23 cellular contexts compared by ENCODE assay signal in the genomic region with DNA sequence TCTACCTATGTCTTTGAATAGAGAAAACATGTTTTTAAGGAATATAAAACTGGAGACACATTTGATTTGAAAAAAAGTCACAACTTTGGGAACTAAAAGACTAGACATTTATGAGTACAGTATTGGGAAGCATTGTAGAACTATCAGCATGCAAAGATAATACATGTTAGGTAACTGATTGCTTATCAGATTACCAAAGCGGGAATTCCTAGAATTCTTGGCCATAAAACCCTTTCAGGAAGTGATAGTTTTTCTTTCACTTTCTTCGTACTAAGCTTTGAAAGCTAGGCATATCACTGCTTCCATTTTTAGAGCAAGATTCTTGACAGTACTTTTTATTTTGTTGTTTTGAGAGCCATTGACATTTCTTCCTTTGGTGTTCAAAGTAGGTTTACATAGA.
DNase-seq lines count a peak whose midpoint lies in the region; TF ChIP-seq lines count a peak whose summit lies in the region.
"Had no signal": no experiment of that assay in that cellular context is flagged by ENCODE, and none has a peak within 500 bp of the region (broad histone marks: within the 10 kb centered on the region; RNA-seq: fewer than 3 reads in every experiment).

No MANE protein-coding gene starts in this region.

- H3K27me3 Mint-ChIP-seq in mesothelial cell of epicardium (ENCODE audit: low read depth) (no peaks in the 10 kb centered on the region), progenitor cell of endocrine pancreas (no peaks in the 10 kb centered on the region)
- H3K27me3 Mint-ChIP-seq: activated B cell treated with CpG ODN at 0.5 μM for 24 hours; activated CD4-positive, alpha-beta memory T cell treated with anti-CD3 and anti-CD28 coated beads for 36 hours; naive B cell had no signal

- H3K4me1 ChIP-seq in HEK293 (ENCODE audit: control insufficient read depth, insufficient read depth, low read length) = no peaks in the 10 kb centered on the region
- H3K4me1 ChIP-seq in adipocyte (ENCODE audit: control insufficient read depth, insufficient read depth, low read length) = peaks cover 11% of the 10 kb centered on the region
- no peaks in the 10 kb centered on the region for H3K4me1 ChIP-seq in ovary (ENCODE audit: insufficient read depth)
- H3K4me1 ChIP-seq in suprapubic skin = no peaks in the 10 kb centered on the region
- H3K4me1 ChIP-seq: gastroesophageal sphincter, pancreas, right lobe of liver, uterus had no signal

- DNase-seq in adipocyte (ENCODE audit: low read depth) (no peak), mesothelial cell of epicardium (ENCODE audit: low spot score in 2 of 2, unreplicated experiment in 2 of 2) (no peak), ovary (no peak), GM13977 (ENCODE audit: low spot score) (no peak), progenitor cell of endocrine pancreas (ENCODE audit: low spot score, unreplicated experiment) (no peak), suprapubic skin (ENCODE audit: low spot score in 2 of 2) (no peak)
- DNase-seq: activated B cell treated with CpG ODN at 0.5 μM for 24 hours; activated CD4-positive, alpha-beta memory T cell treated with anti-CD3 and anti-CD28 coated beads for 36 hours; activated effector memory CD4-positive, alpha-beta T cell treated with Interleukin-2 at 50 U/mL for 16 hours; brain microvascular endothelial cell; CD8-positive, alpha-beta T cell; DMS79; effector memory CD4-positive, alpha-beta T cell; naive B cell; NCI-H524; pancreas; right lobe of liver; RPMI8226; uterus had no signal

- TF ChIP-seq POLR2A in ovary (IDR thresholded peaks at IDR 0.05) (no peak), suprapubic skin (IDR thresholded peaks at IDR 0.05) (no peak)

- H3K4me3 Mint-ChIP-seq in mesothelial cell of epicardium = no peak overlapping the region
- H3K4me3 Mint-ChIP-seq in progenitor cell of endocrine pancreas (ENCODE audit: low read depth) = no peak overlapping the region
- H3K4me3 Mint-ChIP-seq: activated B cell treated with CpG ODN at 0.5 μM for 24 hours; activated CD4-positive, alpha-beta memory T cell treated with anti-CD3 and anti-CD28 coated beads for 36 hours; CD8-positive, alpha-beta T cell; naive B cell had no signal

- H3K9me3 Mint-ChIP-seq in mesothelial cell of epicardium (no peaks in the 10 kb centered on the region), progenitor cell of endocrine pancreas (ENCODE audit: low read depth) (no peaks in the 10 kb centered on the region)
- H3K9me3 Mint-ChIP-seq: activated B cell treated with CpG ODN at 0.5 μM for 24 hours; activated CD4-positive, alpha-beta memory T cell treated with anti-CD3 and anti-CD28 coated beads for 36 hours; CD8-positive, alpha-beta T cell had no signal

- no peaks in the 10 kb centered on the region for H3K36me3 ChIP-seq in HEK293 (ENCODE audit: control insufficient read depth in 2 of 2, insufficient read depth in 1 of 2, low read length in 2 of 2)
- H3K36me3 ChIP-seq in adipocyte (ENCODE audit: control insufficient read depth, insufficient read depth, low read length, severe bottlenecking) = no peaks in the 10 kb centered on the region
- H3K36me3 ChIP-seq in ovary = no peaks in the 10 kb centered on the region
- no peaks in the 10 kb centered on the region for H3K36me3 ChIP-seq in suprapubic skin
- H3K36me3 ChIP-seq: brain microvascular endothelial cell, esophagus muscularis mucosa, gastroesophageal sphincter, pancreas, right lobe of liver, uterus had no signal

- TF ChIP-seq EP300 in ovary (IDR thresholded peaks at IDR 0.05) (no peak), suprapubic skin (IDR thresholded peaks at IDR 0.05) (no peak)

- in situ Hi-C loops in GM13977 (cut with MboI; ENCODE audit: low pct_unique_long_range_greater_than_20kb, low sequenced_read_pairs, unreplicated experiment) = no loop called here

- no peak overlapping the region for H3K9ac ChIP-seq in adipocyte (ENCODE audit: low read length)

- no peaks in the 10 kb centered on the region for H3K9me3 ChIP-seq in HEK293 (ENCODE audit: control insufficient read depth, insufficient read depth, low read depth, low read length)
- H3K9me3 ChIP-seq in adipocyte (ENCODE audit: control insufficient read depth, low read length) = no peaks in the 10 kb centered on the region
- no peaks in the 10 kb centered on the region for H3K9me3 ChIP-seq in ovary
- no peaks in the 10 kb centered on the region for H3K9me3 ChIP-seq in suprapubic skin
- H3K9me3 ChIP-seq: esophagus muscularis mucosa, gastroesophageal sphincter, pancreas, right lobe of liver, uterus had no signal

- 33 to 52% (median 44%) methylated on average over 2 of the region's 2 CpGs for WGBS in ovary, 3 donors
- WGBS in suprapubic skin = 24% methylated on average over 2 of the region's 2 CpGs

- H3K36me3 Mint-ChIP-seq in mesothelial cell of epicardium (no peaks in the 10 kb centered on the region), progenitor cell of endocrine pancreas (ENCODE audit: insufficient read depth) (no peaks in the 10 kb centered on the region)
- H3K36me3 Mint-ChIP-seq: activated CD4-positive, alpha-beta memory T cell treated with anti-CD3 and anti-CD28 coated beads for 36 hours; CD8-positive, alpha-beta T cell; naive B cell had no signal

- H3K27ac ChIP-seq in HEK293 (ENCODE audit: extremely low read depth, low read depth, low read length) (no peak overlapping the region), ovary (no peak overlapping the region), suprapubic skin (no peak overlapping the region)
- H3K27ac ChIP-seq: brain microvascular endothelial cell, esophagus muscularis mucosa, gastroesophageal sphincter, HL-60, pancreas, right lobe of liver, uterus had no signal

- intact Hi-C loops in ovary (cut with DNase I) = no loop called here

- TF ChIP-seq CTCF in HEK293 (tag by site-specific recombination; IDR thresholded peaks at IDR 0.05) (no peak), mesothelial cell of epicardium (IDR thresholded peaks at IDR 0.05; ENCODE audit: unreplicated experiment) (no peak), ovary (IDR thresholded peaks at IDR 0.05) (no peak), GM13977 (IDR thresholded peaks at IDR 0.05; ENCODE audit: extremely low read depth, insufficient read depth, missing control alignments) (no peak), progenitor cell of endocrine pancreas (IDR thresholded peaks at IDR 0.05; ENCODE audit: unreplicated experiment) (no peak), suprapubic skin (IDR thresholded peaks at IDR 0.05) (no peak)

- peak overlapping the region; percentile 84 for H3K27ac Mint-ChIP-seq in mesothelial cell of epicardium
- H3K27ac Mint-ChIP-seq in progenitor cell of endocrine pancreas = no peak overlapping the region
- H3K27ac Mint-ChIP-seq: activated B cell treated with CpG ODN at 0.5 μM for 24 hours; activated CD4-positive, alpha-beta memory T cell treated with anti-CD3 and anti-CD28 coated beads for 36 hours; CD8-positive, alpha-beta T cell; naive B cell had no signal

- POLR2A ChIA-PET in HEK293 (lab: Yijun Ruan, JAX) = no interaction called here

- no peak overlapping the region for H3K4me3 ChIP-seq in HEK293 (ENCODE audit: low read depth, low read length)
- H3K4me3 ChIP-seq in adipocyte (ENCODE audit: low read length) = peak overlapping the region; percentile 39
- H3K4me3 ChIP-seq in ovary = no peak overlapping the region
- H3K4me3 ChIP-seq in suprapubic skin = no peak overlapping the region
- H3K4me3 ChIP-seq: esophagus muscularis mucosa, gastroesophageal sphincter, pancreas, right lobe of liver, uterus had no signal

- CTCF ChIA-PET in HEK293 (lab: Yijun Ruan, JAX) = no interaction called here

- H3K4me1 Mint-ChIP-seq in mesothelial cell of epicardium = peaks cover 36% of the 10 kb centered on the region
- H3K4me1 Mint-ChIP-seq in progenitor cell of endocrine pancreas (ENCODE audit: low read depth) = peaks cover 2% of the 10 kb centered on the region
- H3K4me1 Mint-ChIP-seq: activated B cell treated with CpG ODN at 0.5 μM for 24 hours, naive B cell had no signal

- no peaks in the 10 kb centered on the region for H3K27me3 ChIP-seq in adipocyte (replicated peaks; ENCODE audit: control insufficient read depth, insufficient read depth, low read length)
- H3K27me3 ChIP-seq in ovary = no peaks in the 10 kb centered on the region
- H3K27me3 ChIP-seq in suprapubic skin = no peaks in the 10 kb centered on the region
- H3K27me3 ChIP-seq: brain microvascular endothelial cell, esophagus muscularis mucosa, gastroesophageal sphincter, pancreas, right lobe of liver, uterus had no signal

TF ChIP-seq in HEK293, 187 proteins besides CTCF, POLR2A, EP300 and RAD21 (continues in another document):
- TF ChIP-seq BCL6B (tag by site-specific recombination; IDR thresholded peaks at IDR 0.05) (peak; percentile 70), ZEB2 (tag by site-specific recombination; IDR thresholded peaks at IDR 0.05) (no peak), ZNF341 (tag by site-specific recombination; IDR thresholded peaks at IDR 0.05; ENCODE audit: low read depth) (no peak), ZNF626 (tag by site-specific recombination; IDR thresholded peaks at IDR 0.05) (no peak)
